ENCODE assay signal across 12 cellular contexts in the genomic region with DNA sequence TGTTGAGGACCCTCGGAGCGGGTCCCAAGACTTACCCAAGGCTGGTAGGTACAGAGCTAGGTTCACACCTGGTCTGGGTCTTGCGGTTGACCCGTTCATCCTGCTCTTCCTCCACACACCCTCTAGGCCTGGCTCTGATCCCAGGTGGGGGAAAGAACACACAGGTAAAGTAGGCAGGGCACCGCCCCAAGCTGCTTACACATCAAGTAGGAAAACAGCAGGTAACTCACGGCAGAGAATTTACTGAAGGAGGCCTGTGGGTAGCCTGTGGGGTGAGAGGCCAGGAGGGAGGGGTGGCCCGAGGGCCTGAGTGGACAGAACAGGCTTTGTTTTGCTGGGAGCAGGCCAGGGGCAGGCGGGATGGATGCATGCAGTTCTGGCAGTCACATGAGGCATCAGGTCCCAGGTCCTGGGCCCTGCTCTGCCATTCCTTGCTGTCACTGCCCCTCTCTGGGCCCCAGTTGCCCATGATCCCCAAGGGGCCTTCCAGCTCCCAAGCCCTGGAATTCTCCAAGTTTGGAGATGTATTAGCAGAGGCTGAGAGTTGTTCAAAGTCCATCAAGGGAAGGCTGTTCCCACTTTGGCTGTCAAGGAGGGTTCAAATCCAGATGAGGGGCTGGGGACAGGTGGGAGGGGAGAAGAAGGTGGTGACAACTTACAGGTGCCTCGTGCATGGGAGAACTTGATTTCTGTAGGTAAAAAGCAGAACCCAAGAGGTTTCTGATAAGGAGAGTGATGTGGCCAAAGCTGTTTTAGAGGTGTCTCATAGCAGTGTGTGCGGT. TPM values are rescaled to one million over a fixed set of nuclear protein-coding genes. Genes with fewer than 3 reads are reported as not detected.
A peak's percentile ranks its signal among the peaks of the same experiment; 100 is the strongest.
DNase-seq lines count a peak whose midpoint lies in the region; ATAC-seq and TF ChIP-seq lines count a peak whose summit lies in the region.
"Had no signal": no experiment of that assay in that cellular context is flagged by ENCODE, and none has a peak within 500 bp of the region (broad histone marks: within the 10 kb centered on the region; RNA-seq: fewer than 3 reads in every experiment).

No MANE protein-coding gene starts in this region.

- no peaks in the 10 kb centered on the region for H3K36me3 ChIP-seq in Panc1 (ENCODE audit: control insufficient read depth, insufficient read depth, low read length)

- no peak overlapping the region for H3K4me3 Mint-ChIP-seq in progenitor cell of endocrine pancreas (ENCODE audit: low read depth)
- no peak overlapping the region for H3K4me3 Mint-ChIP-seq in activated naive CD4-positive, alpha-beta T cell treated with anti-CD3 and anti-CD28 coated beads, Interleukin-2, amount 10 ng/mL, durations not matched to agents 7 days and 5 days
- H3K4me3 Mint-ChIP-seq: T-helper 1 cell treated with Interleukin-12 subunit alpha and Interleukin-12 subunit beta and Interleukin-4 antibody, amounts not matched to agents 30 μg/mL and 1 μg/mL, for 36 hours had no signal

- CTCF ChIA-PET in Panc1 (lab: Charles Lee): no interaction called here
- CTCF ChIA-PET in activated naive CD4-positive, alpha-beta T cell treated with anti-CD3 and anti-CD28 coated beads, Interleukin-2, amount 10 ng/mL, durations not matched to agents 7 days and 5 days (lab: Charles Lee): no interaction called here

- H3K4me1 ChIP-seq in Panc1 (ENCODE audit: control insufficient read depth, insufficient read depth, low read length): peaks cover 32% of the 10 kb centered on the region

- BruUV-seq in Panc1 (replicated peaks; lab: Mats Ljungman, UMichigan): no TSS peak

- H3K36me3 Mint-ChIP-seq in progenitor cell of endocrine pancreas (ENCODE audit: insufficient read depth): peaks cover 7% of the 10 kb centered on the region
- no peaks in the 10 kb centered on the region for H3K36me3 Mint-ChIP-seq in activated naive CD4-positive, alpha-beta T cell treated with anti-CD3 and anti-CD28 coated beads, Interleukin-2, amount 10 ng/mL, durations not matched to agents 7 days and 5 days

- intact Hi-C loops in Panc1 (cut with micrococcal nuclease; ENCODE audit: unreplicated experiment) (no loop called here), left ventricle myocardium superior (cut with micrococcal nuclease) (no loop called here)

- DNase-seq in DMS79 (lab: John Stamatoyannopoulos, UW) (peak; percentile 87), Panc1 (ENCODE audit: low read depth, low spot score) (no peak), left ventricle myocardium superior (peak; percentile 59), progenitor cell of endocrine pancreas (ENCODE audit: low spot score, unreplicated experiment) (no peak)
- no peak for DNase-seq in activated naive CD4-positive, alpha-beta T cell treated with anti-CD3 and anti-CD28 coated beads, Interleukin-2, amount 10 ng/mL, durations not matched to agents 7 days and 5 days
- DNase-seq: kidney glomerular epithelial cell; NCI-H1048; stimulated activated CD4-positive, alpha-beta T cell treated with anti-CD3 and anti-CD28 coated beads, Interleukin-1b, Interleukin-23, amount 100 ng/mL, for 48 hours had no signal

- no peaks in the 10 kb centered on the region for H3K9me3 Mint-ChIP-seq in progenitor cell of endocrine pancreas (ENCODE audit: low read depth)
- H3K9me3 Mint-ChIP-seq in activated naive CD4-positive, alpha-beta T cell treated with anti-CD3 and anti-CD28 coated beads, Interleukin-2, amount 10 ng/mL, durations not matched to agents 7 days and 5 days: peaks cover 2% of the 10 kb centered on the region
- H3K9me3 Mint-ChIP-seq: T-helper 1 cell treated with Interleukin-12 subunit alpha and Interleukin-12 subunit beta and Interleukin-4 antibody, amounts not matched to agents 30 μg/mL and 1 μg/mL, for 36 hours had no signal

- no peaks in the 10 kb centered on the region for H3K27me3 ChIP-seq in Panc1 (ENCODE audit: control insufficient read depth, insufficient read depth, low read length)

- no peak overlapping the region for H3K27ac ChIP-seq in Panc1 (ENCODE audit: low read length)

- H3K4me3 ChIP-seq in Panc1 (ENCODE audit: low read depth in 2 of 2, low read length in 2 of 2): no peak overlapping the region

- H3K27ac Mint-ChIP-seq in progenitor cell of endocrine pancreas: peak overlapping the region; percentile 94
- no peak overlapping the region for H3K27ac Mint-ChIP-seq in activated naive CD4-positive, alpha-beta T cell treated with anti-CD3 and anti-CD28 coated beads, Interleukin-2, amount 10 ng/mL, durations not matched to agents 7 days and 5 days
- H3K27ac Mint-ChIP-seq: T-helper 1 cell treated with Interleukin-12 subunit alpha and Interleukin-12 subunit beta and Interleukin-4 antibody, amounts not matched to agents 30 μg/mL and 1 μg/mL, for 36 hours had no signal

- TF ChIP-seq CTCF in Panc1 (IDR thresholded peaks at IDR 0.05): no peak
- no peak for TF ChIP-seq CTCF in progenitor cell of endocrine pancreas (IDR thresholded peaks at IDR 0.05; ENCODE audit: unreplicated experiment)

- no peaks in the 10 kb centered on the region for H3K9me3 ChIP-seq in Panc1 (ENCODE audit: control insufficient read depth, insufficient read depth, low read depth, low read length)

- POLR2A ChIA-PET in Panc1 (lab: Charles Lee): no interaction called here

- in situ Hi-C loops in Panc1 (cut with HindIII; ENCODE audit: low pct_unique_long_range_greater_than_20kb, low sequenced_read_pairs): no loop called here

- H3K4me1 Mint-ChIP-seq in progenitor cell of endocrine pancreas (ENCODE audit: low read depth): peaks cover 54% of the 10 kb centered on the region
- H3K4me1 Mint-ChIP-seq in activated naive CD4-positive, alpha-beta T cell treated with anti-CD3 and anti-CD28 coated beads, Interleukin-2, amount 10 ng/mL, durations not matched to agents 7 days and 5 days: peaks cover 6% of the 10 kb centered on the region

- no peaks in the 10 kb centered on the region for H3K27me3 Mint-ChIP-seq in progenitor cell of endocrine pancreas
- peaks cover 90% of the 10 kb centered on the region for H3K27me3 Mint-ChIP-seq in activated naive CD4-positive, alpha-beta T cell treated with anti-CD3 and anti-CD28 coated beads, Interleukin-2, amount 10 ng/mL, durations not matched to agents 7 days and 5 days

- ATAC-seq in Panc1 (peak; percentile 18), left ventricle myocardium superior (peak; percentile 20), HG03457 (IDR thresholded peaks at IDR 0.05; ENCODE audit: unreplicated experiment) (no peak), HG02981 (IDR thresholded peaks at IDR 0.05; ENCODE audit: unreplicated experiment) (no peak), HG02870 (IDR thresholded peaks at IDR 0.05; ENCODE audit: unreplicated experiment) (no peak)

RNA-seq across cellular contexts. Expression of a gene that starts 5.7 kb away (rescaled TPM):
- total RNA-seq in Panc1 (2021; ENCODE audit: unreplicated experiment) (31.4 TPM), left ventricle myocardium superior (11.1 TPM), progenitor cell of endocrine pancreas (27.1 and 29.8 TPM in 2 replicates)
- polyA plus RNA-seq in Panc1 (2012; ENCODE audit: insufficient read length): 44.7 TPM

Comparison
In these comparisons a context has a peak if more than half of its experiments do, and no peak if none do; other contexts are left out.
1. DNase-seq: peak in DMS79 (single experiment) and left ventricle myocardium superior (single experiment); none in Panc1 (single experiment), progenitor cell of endocrine pancreas (single experiment) and activated naive CD4-positive, alpha-beta T cell treated with anti-CD3 and anti-CD28 coated beads, Interleukin-2, amount 10 ng/mL, durations not matched to agents 7 days and 5 days (single experiment).
2. ATAC-seq: peak in Panc1 (single experiment) and left ventricle myocardium superior (single experiment); none in HG03457 (single experiment), HG02981 (single experiment) and HG02870 (single experiment).